In genomic region chr2:205237524-205237923, GRCh38 we compare ENCODE assay signal across 24 cellular contexts.
DNase-seq lines count a peak whose midpoint lies in the region; TF ChIP-seq lines count a peak whose summit lies in the region.
"Had no signal": no experiment of that assay in that cellular context is flagged by ENCODE, and none has a peak within 500 bp of the region (broad histone marks: within the 10 kb centered on the region; RNA-seq: fewer than 3 reads in every experiment).

No MANE protein-coding gene starts in this region.

- H3K9me3 Mint-ChIP-seq in H9: no peaks in the 10 kb centered on the region
- no peaks in the 10 kb centered on the region for H3K9me3 Mint-ChIP-seq in endodermal cell
- H3K9me3 Mint-ChIP-seq in osteocyte (ENCODE audit: unreplicated experiment): no peaks in the 10 kb centered on the region
- H3K9me3 Mint-ChIP-seq: central memory CD8-positive, alpha-beta T cell had no signal

- H3K4me1 ChIP-seq in H9 (ENCODE audit: insufficient read depth, low read length) (peaks cover 3% of the 10 kb centered on the region; the same call in 1 of the 2 replicates), endodermal cell (ENCODE audit: control insufficient read depth, insufficient read depth, low read length) (no peaks in the 10 kb centered on the region)
- H3K4me1 ChIP-seq: spleen, transverse colon had no signal

- no peak overlapping the region for H4K8ac ChIP-seq in H9 (replicated peaks; ENCODE audit: insufficient read length, low read depth, low read length)

- H3K4me3 Mint-ChIP-seq in H9 (no peak overlapping the region), endodermal cell (no peak overlapping the region), osteocyte (ENCODE audit: unreplicated experiment) (no peak overlapping the region)
- H3K4me3 Mint-ChIP-seq: activated CD4-positive, alpha-beta T cell treated with anti-CD3 and anti-CD28 coated beads, Interleukin-2, amount 10 ng/mL, durations not matched to agents 24 days and 14 days; CD4-positive, CD25-positive, alpha-beta regulatory T cell; central memory CD8-positive, alpha-beta T cell had no signal

- DNase-seq in AG10803 (ENCODE audit: low read depth) (no peak), H9 (no peak), endodermal cell (no peak), osteocyte (ENCODE audit: extremely low spot score, unreplicated experiment) (no peak), GDM1 (lab: John Stamatoyannopoulos, UW) (no peak), glomerular visceral epithelial cell (ENCODE audit: extremely low spot score) (no peak), HuH-7 (ENCODE audit: low spot score) (no peak)
- DNase-seq in NK-92 treated with Interleukin-12 subunit alpha and Interleukin-12 subunit beta, amount 100 ng/mL, for 24 hours (lab: John Stamatoyannopoulos, UW): no peak
- DNase-seq: activated CD4-positive, alpha-beta T cell treated with anti-CD3 and anti-CD28 coated beads, Interleukin-2, amount 10 ng/mL, durations not matched to agents 24 days and 14 days; activated gamma-delta T cell; activated T-cell treated with anti-CD3 and anti-CD28 coated beads, Interleukin-2, amount 50 U/mL, for 1 hour; CD4-positive, CD25-positive, alpha-beta regulatory T cell; dermis blood vessel endothelial cell; head of caudate nucleus; left ventricle myocardium superior; MM.1S; NCI-H1417 treated with DMSO at 0.1 percent for 48 hours; NCI-H2081 treated with DMSO at 0.1 percent for 48 hours; NCI-H82; spleen; stimulated activated CD4-positive, alpha-beta T cell treated with anti-CD3 and anti-CD28 coated beads, Interleukin-2, amount 100 ng/mL, for 48 hours; transverse colon had no signal

- no peak overlapping the region for H2AK5ac ChIP-seq in H9 (ENCODE audit: insufficient read length, low read length)

- no peak overlapping the region for H3T11ph ChIP-seq in H9 (ENCODE audit: low read length)

- H3K27me3 ChIP-seq in H9 (ENCODE audit: insufficient read depth, low read length): no peaks in the 10 kb centered on the region
- H3K27me3 ChIP-seq in endodermal cell (ENCODE audit: control insufficient read depth, insufficient read depth, low read length, poor library complexity, severe bottlenecking): no peaks in the 10 kb centered on the region
- H3K27me3 ChIP-seq: spleen, transverse colon had no signal

- H3K79me1 ChIP-seq in H9 (ENCODE audit: insufficient read depth, low read depth, low read length, poor library complexity, severe bottlenecking): no peaks in the 10 kb centered on the region

- H3K18ac ChIP-seq in H9 (ENCODE audit: insufficient read length, low read depth, low read length): no peak overlapping the region

- H2BK5ac ChIP-seq in H9 (ENCODE audit: insufficient read length, low read length): no peak overlapping the region

- H3K4me2 ChIP-seq in H9 (ENCODE audit: insufficient read depth, insufficient read length, low read length): no peak overlapping the region

- H3K56ac ChIP-seq in H9 (ENCODE audit: insufficient read length, low read depth, low read length): no peak overlapping the region

- H3K79me2 ChIP-seq in H9 (ENCODE audit: insufficient read depth, low read length): no peaks in the 10 kb centered on the region

- H2AFZ ChIP-seq in H9 (ENCODE audit: low read length): no peak overlapping the region

- no CpG with 5 or more reads among the region's 3 CpGs for WGBS in H9 (ENCODE audit: extremely low coverage, insufficient read length, low lambda C conversion rate)
- WGBS in endodermal cell (ENCODE audit: insufficient coverage in 1 of 2, insufficient read length in 1 of 2), 2 experiments: 79 to 93% methylated on average over 2 to 3 of the region's 3 CpGs

- no peaks in the 10 kb centered on the region for H4K20me1 ChIP-seq in H9 (ENCODE audit: control insufficient read depth, insufficient read depth, insufficient read length)

- H2BK12ac ChIP-seq in H9 (ENCODE audit: insufficient read length, low read depth, low read length): no peak overlapping the region

- peaks cover 13 to 16% of the 10 kb centered on the region in 2 experiments for H3K4me1 Mint-ChIP-seq in H9
- H3K4me1 Mint-ChIP-seq in endodermal cell: no peaks in the 10 kb centered on the region
- no peaks in the 10 kb centered on the region for H3K4me1 Mint-ChIP-seq in osteocyte (ENCODE audit: unreplicated experiment)
- H3K4me1 Mint-ChIP-seq: CD4-positive, CD25-positive, alpha-beta regulatory T cell; central memory CD8-positive, alpha-beta T cell had no signal

- H3K9me3 ChIP-seq in H9 (ENCODE audit: control insufficient read depth, low read depth, low read length) (no peaks in the 10 kb centered on the region), endodermal cell (ENCODE audit: control insufficient read depth, low read length) (no peaks in the 10 kb centered on the region)
- H3K9me3 ChIP-seq: spleen, transverse colon had no signal

- H4K5ac ChIP-seq in H9 (ENCODE audit: insufficient read length, low read depth, low read length): no peak overlapping the region

- H3K14ac ChIP-seq in H9 (ENCODE audit: insufficient read depth, low read length): no peak overlapping the region

- H2BK15ac ChIP-seq in H9 (ENCODE audit: low read depth, low read length): no peak overlapping the region

- H3K27me3 Mint-ChIP-seq in H9 (ENCODE audit: low read depth) (no peaks in the 10 kb centered on the region), endodermal cell (ENCODE audit: insufficient read depth) (no peaks in the 10 kb centered on the region), osteocyte (ENCODE audit: unreplicated experiment) (no peaks in the 10 kb centered on the region)
- H3K27me3 Mint-ChIP-seq: CD4-positive, CD25-positive, alpha-beta regulatory T cell; central memory CD8-positive, alpha-beta T cell had no signal

- H3K36me3 Mint-ChIP-seq in H9 (ENCODE audit: insufficient read depth in 1 of 3, low read depth in 3 of 3) (no peaks in the 10 kb centered on the region), endodermal cell (ENCODE audit: low read depth) (no peaks in the 10 kb centered on the region), osteocyte (ENCODE audit: unreplicated experiment) (peaks cover 8% of the 10 kb centered on the region)
- H3K36me3 Mint-ChIP-seq: CD4-positive, CD25-positive, alpha-beta regulatory T cell had no signal

- no peak overlapping the region for H3K27ac ChIP-seq in H9 (ENCODE audit: insufficient read length, low read depth, low read length)
- H3K27ac ChIP-seq in endodermal cell (ENCODE audit: low read depth, low read length): no peak overlapping the region
- H3K27ac ChIP-seq: spleen, transverse colon had no signal

- no peak overlapping the region for H2BK20ac ChIP-seq in H9 (ENCODE audit: low read depth, low read length, poor library complexity, severe bottlenecking)

- no peaks in the 10 kb centered on the region for H3K36me3 ChIP-seq in endodermal cell (ENCODE audit: control insufficient read depth, insufficient read depth, low read length)
- H3K36me3 ChIP-seq: spleen, transverse colon had no signal

- H3K23me2 ChIP-seq in H9 (ENCODE audit: insufficient read length, low read depth, low read length, poor library complexity, severe bottlenecking): no peaks in the 10 kb centered on the region

- no peak overlapping the region for H3K9ac ChIP-seq in H9 (ENCODE audit: extremely low read depth, insufficient read length, low read length)
- no peak overlapping the region for H3K9ac ChIP-seq in endodermal cell (ENCODE audit: extremely low read depth, low read length, poor library complexity, severe bottlenecking)

- no peak overlapping the region for H3K23ac ChIP-seq in H9 (ENCODE audit: insufficient read length, low read depth, low read length)

- H3K27ac Mint-ChIP-seq in H9 (no peak overlapping the region), endodermal cell (no peak overlapping the region), osteocyte (ENCODE audit: unreplicated experiment) (no peak overlapping the region)
- H3K27ac Mint-ChIP-seq: activated CD4-positive, alpha-beta T cell treated with anti-CD3 and anti-CD28 coated beads, Interleukin-2, amount 10 ng/mL, durations not matched to agents 24 days and 14 days; CD4-positive, CD25-positive, alpha-beta regulatory T cell had no signal

- TF ChIP-seq CTCF in AG10803 (conservative IDR thresholded peaks at IDR 0.05; ENCODE audit: low read length) (peak; percentile 19), H9 (conservative IDR thresholded peaks at IDR 0.05) (peak; percentile 62), endodermal cell (conservative IDR thresholded peaks at IDR 0.05) (peak; percentile 69), osteocyte (IDR thresholded peaks at IDR 0.05) (peak; percentile 28)

- H3K4me3 ChIP-seq in AG10803 (ENCODE audit: low read length): no peak overlapping the region
- no peak overlapping the region for H3K4me3 ChIP-seq in endodermal cell (ENCODE audit: low read length)
- H3K4me3 ChIP-seq: K562, spleen, transverse colon had no signal

- H4K91ac ChIP-seq in H9 (ENCODE audit: insufficient read length, low read depth, low read length): no peak overlapping the region

- H2BK120ac ChIP-seq in H9 (ENCODE audit: low read depth, low read length, poor library complexity, severe bottlenecking): no peak overlapping the region

- no peak overlapping the region for H3K4ac ChIP-seq in H9 (ENCODE audit: low read depth, low read length)

Comparison
In these comparisons a context has a peak if more than half of its experiments do, and no peak if none do; other contexts are left out.
1. CTCF ChIP-seq: peak in every context shown above with its lines; median percentile 69 in endodermal cell; 62 in H9; 28 in osteocyte; 19 in AG10803.